In the genomic region with DNA sequence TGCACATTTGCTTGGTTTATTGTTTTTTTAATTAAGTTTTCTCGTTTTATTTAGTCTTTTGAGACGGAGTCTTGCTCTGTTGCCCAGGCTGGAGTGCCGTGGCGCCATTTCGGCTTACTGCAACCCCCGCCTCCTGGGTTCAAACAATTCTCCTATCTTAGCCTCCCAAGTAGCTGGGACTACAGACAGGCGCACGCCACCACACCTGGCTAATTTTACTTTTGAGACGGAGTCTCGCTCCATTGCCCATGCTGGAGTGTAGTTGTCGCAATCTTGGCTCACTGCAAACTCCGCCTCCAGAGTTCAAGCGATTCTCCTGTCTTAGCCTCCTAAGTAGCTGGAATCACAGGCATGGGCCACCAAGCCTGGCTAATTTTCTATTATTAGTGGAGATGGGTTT, we compare ENCODE assay signal across 9 cellular contexts. TPM values are rescaled to one million over a fixed set of nuclear protein-coding genes. Genes with fewer than 3 reads are reported as not detected.
DNase-seq lines count a peak whose midpoint lies in the region; ATAC-seq, FAIRE-seq and TF ChIP-seq lines count a peak whose summit lies in the region.
"Had no signal": no experiment of that assay in that cellular context is flagged by ENCODE, and none has a peak within 500 bp of the region (broad histone marks: within the 10 kb centered on the region; RNA-seq: fewer than 3 reads in every experiment).

No MANE protein-coding gene starts in this region.

- H3K4me2 ChIP-seq in keratinocyte (ENCODE audit: control insufficient read depth, extremely low read depth, insufficient read depth, low read depth, low read length): peak overlapping the region; percentile 98

- TF ChIP-seq CTCF in keratinocyte (optimal IDR thresholded peaks at IDR 0.05 in 1 of 3, IDR thresholded peaks at IDR 0.05 in 1 of 3, conservative IDR thresholded peaks at IDR 0.05 in 1 of 3; ENCODE audit: extremely low read depth in 1 of 3, insufficient read depth in 2 of 3, low read length in 3 of 3): no peak
- no peak for TF ChIP-seq CTCF in omental fat pad (IDR thresholded peaks at IDR 0.05)

- peak overlapping the region; percentile 100 for H3K27ac Mint-ChIP-seq in activated CD4-positive, alpha-beta T cell treated with anti-CD3 and anti-CD28 coated beads for 36 hours
- peak overlapping the region; percentile 100 for H3K27ac Mint-ChIP-seq in activated T-helper 2 cell treated with anti-CD3 and anti-CD28 coated beads, Interferon-gamma antibody, Interleukin-2, Interleukin-4, amounts not matched to agents 10 μg/mL and 5 μg/mL and 100 μg/mL, durations not matched to agents 14 hours and 24 hours and 36 hours

- H3K27ac ChIP-seq in keratinocyte (ENCODE audit: control insufficient read depth, insufficient read depth, low read length) (peak overlapping the region; percentile 94), subcutaneous abdominal adipose tissue (ENCODE audit: low read depth, low read length) (peak overlapping the region; percentile 80)

- H3K4me3 ChIP-seq in keratinocyte (ENCODE audit: control insufficient read depth in 2 of 3, extremely low read depth in 1 of 3, insufficient read depth in 2 of 3, low read depth in 1 of 3, low read length in 3 of 3) (peak overlapping the region; percentile 70 to 92 (median 92)), subcutaneous abdominal adipose tissue (ENCODE audit: low read depth in 1 of 5, low read length in 5 of 5) (peak overlapping the region; percentile 71 to 98 (median 82))

- ATAC-seq in activated CD4-positive, alpha-beta T cell treated with anti-CD3 and anti-CD28 coated beads for 36 hours: no peak
- no peak for ATAC-seq in omental fat pad (ENCODE audit: low FRiP score)

- peaks cover 59% of the 10 kb centered on the region for H4K20me1 ChIP-seq in keratinocyte (ENCODE audit: control insufficient read depth, extremely low read depth, insufficient read depth, low read length)

- H3K4me1 ChIP-seq in keratinocyte (ENCODE audit: control insufficient read depth, extremely low read depth, insufficient read depth, low read length) (peaks cover 29% of the 10 kb centered on the region), subcutaneous abdominal adipose tissue (ENCODE audit: control insufficient read depth in 5 of 5, insufficient read depth in 5 of 5, low read length in 5 of 5) (peaks cover 6 to 59% (median 49%) of the 10 kb centered on the region in 5 donors)

- dilution Hi-C loops in keratinocyte (cut with MboI; ENCODE audit: extremely low pct_ligation_motif_present, low sequenced_read_pairs): no loop called here

- CTCF ChIA-PET in activated CD4-positive, alpha-beta T cell treated with anti-CD3 and anti-CD28 coated beads for 36 hours (lab: Charles Lee): no interaction called here

- peaks cover 62% of the 10 kb centered on the region for H3K79me2 ChIP-seq in keratinocyte (ENCODE audit: control insufficient read depth, insufficient read depth, low read length)

- no peaks in the 10 kb centered on the region for H3K27me3 ChIP-seq in keratinocyte (ENCODE audit: control insufficient read depth, extremely low read depth, insufficient read depth, low read length)
- H3K27me3 ChIP-seq in subcutaneous abdominal adipose tissue (ENCODE audit: control insufficient read depth in 5 of 5, insufficient read depth in 4 of 5, low read length in 5 of 5): no peaks in the 10 kb centered on the region

- H3K36me3 Mint-ChIP-seq in activated CD4-positive, alpha-beta T cell treated with anti-CD3 and anti-CD28 coated beads for 36 hours (ENCODE audit: low read depth): peaks cover 63% of the 10 kb centered on the region
- peaks cover 64% of the 10 kb centered on the region for H3K36me3 Mint-ChIP-seq in activated T-helper 2 cell treated with anti-CD3 and anti-CD28 coated beads, Interferon-gamma antibody, Interleukin-2, Interleukin-4, amounts not matched to agents 10 μg/mL and 5 μg/mL and 100 μg/mL, durations not matched to agents 14 hours and 24 hours and 36 hours (ENCODE audit: low read depth)

- DNase-seq in activated CD4-positive, alpha-beta T cell treated with anti-CD3 and anti-CD28 coated beads for 36 hours: no peak
- no peak for DNase-seq in activated CD4-positive, alpha-beta T cell treated with anti-CD3 and anti-CD28 coated beads for 1 hour
- no peak for DNase-seq in activated T-helper 2 cell treated with anti-CD3 and anti-CD28 coated beads, Interferon-gamma antibody, Interleukin-2, Interleukin-4, amounts not matched to agents 10 μg/mL and 5 μg/mL and 100 μg/mL, durations not matched to agents 14 hours and 24 hours and 36 hours (ENCODE audit: low spot score)
- DNase-seq in keratinocyte (ENCODE audit: low read depth, low spot score) (no peak), NCI-H226 (no peak), omental fat pad (ENCODE audit: low spot score) (no peak), LoVo (ENCODE audit: low spot score) (no peak)
- DNase-seq: AML-193 had no signal

- POLR2A ChIA-PET in activated CD4-positive, alpha-beta T cell treated with anti-CD3 and anti-CD28 coated beads for 36 hours (lab: Charles Lee): interaction anchor here (3.8 kb wide), 1 partner anchor 11 kb away, joined by 75 read pairs; a partner anchor contains a TSS

- intact Hi-C loops in activated CD4-positive, alpha-beta T cell treated with anti-CD3 and anti-CD28 coated beads for 36 hours (cut with DNase I, micrococcal nuclease): loop anchor here (1.0 to 5.0 kb wide), 7 partner anchors 8 to 1055 kb away; a partner anchor contains a TSS
- intact Hi-C loops in activated T-helper 2 cell treated with anti-CD3 and anti-CD28 coated beads, Interferon-gamma antibody, Interleukin-2, Interleukin-4, amounts not matched to agents 10 μg/mL and 5 μg/mL and 100 μg/mL, durations not matched to agents 14 hours and 24 hours and 36 hours (cut with micrococcal nuclease): loop anchor here (2.0 to 10.0 kb wide), 2 partner anchors 43 to 1053 kb away; a partner anchor contains a TSS

- no peak overlapping the region for H2AFZ ChIP-seq in keratinocyte (ENCODE audit: control insufficient read depth, low read length)

- H3K9ac ChIP-seq in keratinocyte (ENCODE audit: control insufficient read depth, extremely low read depth, insufficient read depth, low read length) (peak overlapping the region; percentile 94), subcutaneous abdominal adipose tissue (ENCODE audit: low read length in 5 of 5) (peak overlapping the region; percentile 83 to 97 (median 94))

- H3K36me3 ChIP-seq in keratinocyte (ENCODE audit: control insufficient read depth in 2 of 2, extremely low read depth in 1 of 2, insufficient read depth in 2 of 2, low read length in 2 of 2) (peaks cover 36 to 53% of the 10 kb centered on the region in 2 experiments), subcutaneous abdominal adipose tissue (ENCODE audit: control insufficient read depth in 5 of 5, insufficient read depth in 5 of 5, low read length in 5 of 5) (peaks cover 14 to 51% (median 42%) of the 10 kb centered on the region in 5 donors)

- H3K4me3 Mint-ChIP-seq in activated CD4-positive, alpha-beta T cell treated with anti-CD3 and anti-CD28 coated beads for 36 hours: peak overlapping the region; percentile 97
- peak overlapping the region; percentile 99 for H3K4me3 Mint-ChIP-seq in activated T-helper 2 cell treated with anti-CD3 and anti-CD28 coated beads, Interferon-gamma antibody, Interleukin-2, Interleukin-4, amounts not matched to agents 10 μg/mL and 5 μg/mL and 100 μg/mL, durations not matched to agents 14 hours and 24 hours and 36 hours (ENCODE audit: low read depth)

- H3K4me1 Mint-ChIP-seq in activated CD4-positive, alpha-beta T cell treated with anti-CD3 and anti-CD28 coated beads for 36 hours: peaks cover 55% of the 10 kb centered on the region
- peaks cover 50% of the 10 kb centered on the region for H3K4me1 Mint-ChIP-seq in activated T-helper 2 cell treated with anti-CD3 and anti-CD28 coated beads, Interferon-gamma antibody, Interleukin-2, Interleukin-4, amounts not matched to agents 10 μg/mL and 5 μg/mL and 100 μg/mL, durations not matched to agents 14 hours and 24 hours and 36 hours (ENCODE audit: low read depth)

- H3K9me3 Mint-ChIP-seq in activated CD4-positive, alpha-beta T cell treated with anti-CD3 and anti-CD28 coated beads for 36 hours (ENCODE audit: low read depth): no peaks in the 10 kb centered on the region
- H3K9me3 Mint-ChIP-seq in activated T-helper 2 cell treated with anti-CD3 and anti-CD28 coated beads, Interferon-gamma antibody, Interleukin-2, Interleukin-4, amounts not matched to agents 10 μg/mL and 5 μg/mL and 100 μg/mL, durations not matched to agents 14 hours and 24 hours and 36 hours: no peaks in the 10 kb centered on the region

- H3K9me1 ChIP-seq in keratinocyte (ENCODE audit: control insufficient read depth, extremely low read depth, insufficient read depth, low read length): peaks cover 2% of the 10 kb centered on the region

- H3K27me3 Mint-ChIP-seq in activated CD4-positive, alpha-beta T cell treated with anti-CD3 and anti-CD28 coated beads for 36 hours: no peaks in the 10 kb centered on the region
- H3K27me3 Mint-ChIP-seq in activated T-helper 2 cell treated with anti-CD3 and anti-CD28 coated beads, Interferon-gamma antibody, Interleukin-2, Interleukin-4, amounts not matched to agents 10 μg/mL and 5 μg/mL and 100 μg/mL, durations not matched to agents 14 hours and 24 hours and 36 hours (ENCODE audit: low read depth): no peaks in the 10 kb centered on the region

- H3K9me3 ChIP-seq in keratinocyte (ENCODE audit: control insufficient read depth, low read depth, low read length): no peaks in the 10 kb centered on the region
- no peaks in the 10 kb centered on the region for H3K9me3 ChIP-seq in subcutaneous abdominal adipose tissue (ENCODE audit: control insufficient read depth in 5 of 5, low read length in 5 of 5)

- FAIRE-seq in keratinocyte (lab: Jason Lieb, UNC): no peak

RNA-seq across cellular contexts. Expression of a gene that starts 1.3 kb away (rescaled TPM):
- total RNA-seq in activated CD4-positive, alpha-beta T cell treated with anti-CD3 and anti-CD28 coated beads for 36 hours: 1,000 to 10,000 TPM; 1,400 to 1,725 TPM
- 1,460 and 1,467 TPM in 2 replicates for total RNA-seq in activated T-helper 2 cell treated with anti-CD3 and anti-CD28 coated beads, Interferon-gamma antibody, Interleukin-2, Interleukin-4, amounts not matched to agents 10 μg/mL and 5 μg/mL and 100 μg/mL, durations not matched to agents 14 hours and 24 hours and 36 hours
- polyA plus RNA-seq in keratinocyte: 1,666 to 2,598 TPM (median 1,866 TPM) in 3 replicates
- polyA plus RNA-seq in keratinocyte (2011; ENCODE audit: low read depth): 468 TPM
- 1,169 and 2,467 TPM in 2 replicates for polyA plus RNA-seq in keratinocyte (2011; cell fraction: cytosol; rRNA removed)
- 562 and 695 TPM in 2 replicates for polyA plus RNA-seq in keratinocyte (2011; cell fraction: nucleus; rRNA removed)
- 2,423 and 2,469 TPM in 2 replicates for polyA plus RNA-seq in keratinocyte (2012; ENCODE audit: low replicate concordance)
- polyA minus RNA-seq in keratinocyte: 519 to 770 TPM (median 701 TPM) in 3 replicates
- polyA minus RNA-seq in keratinocyte (2011; cell fraction: cytosol; rRNA and poly(A)+ RNA removed): 1,006 TPM
- 236 and 249 TPM in 2 replicates for polyA minus RNA-seq in keratinocyte (2011; cell fraction: nucleus; rRNA and poly(A)+ RNA removed)
- 1,000 to 10,000 TPM; 1,567 to 2,105 (median 1,838) TPM for total RNA-seq in omental fat pad

RNA-seq across cellular contexts. Expression of a gene that starts 10.9 kb away (rescaled TPM):
- 10 to 100 TPM in 1 of 2 experiments, 1 to 10 TPM in 1; 8.3 to 12.1 TPM for total RNA-seq in activated CD4-positive, alpha-beta T cell treated with anti-CD3 and anti-CD28 coated beads for 36 hours
- 16.8 and 19.0 TPM in 2 replicates for total RNA-seq in activated T-helper 2 cell treated with anti-CD3 and anti-CD28 coated beads, Interferon-gamma antibody, Interleukin-2, Interleukin-4, amounts not matched to agents 10 μg/mL and 5 μg/mL and 100 μg/mL, durations not matched to agents 14 hours and 24 hours and 36 hours
- 36.5 to 49.7 TPM (median 40.5 TPM) in 3 replicates for polyA plus RNA-seq in keratinocyte
- polyA plus RNA-seq in keratinocyte (2011; ENCODE audit: low read depth): 8.1 TPM
- polyA plus RNA-seq in keratinocyte (2011; cell fraction: cytosol; rRNA removed): 30.5 and 56.0 TPM in 2 replicates
- polyA plus RNA-seq in keratinocyte (2011; cell fraction: nucleus; rRNA removed): 22.0 and 30.1 TPM in 2 replicates
- 22.8 and 48.0 TPM in 2 replicates for polyA plus RNA-seq in keratinocyte (2012; ENCODE audit: low replicate concordance)
- polyA minus RNA-seq in keratinocyte: 22.7 to 39.1 TPM (median 33.0 TPM) in 3 replicates
- 60.6 TPM for polyA minus RNA-seq in keratinocyte (2011; cell fraction: cytosol; rRNA and poly(A)+ RNA removed)
- 11.6 and 14.2 TPM in 2 replicates for polyA minus RNA-seq in keratinocyte (2011; cell fraction: nucleus; rRNA and poly(A)+ RNA removed)
- 10 to 100 TPM; 36.1 to 49.3 (median 40.3) TPM for total RNA-seq in omental fat pad

RNA-seq across cellular contexts. Expression of a gene that starts 12.6 kb away (rescaled TPM):
- total RNA-seq in activated CD4-positive, alpha-beta T cell treated with anti-CD3 and anti-CD28 coated beads for 36 hours: 10 to 100 TPM; 74.9 to 96.1 TPM
- total RNA-seq in activated T-helper 2 cell treated with anti-CD3 and anti-CD28 coated beads, Interferon-gamma antibody, Interleukin-2, Interleukin-4, amounts not matched to agents 10 μg/mL and 5 μg/mL and 100 μg/mL, durations not matched to agents 14 hours and 24 hours and 36 hours: 311 and 318 TPM in 2 replicates
- 41.3 to 70.2 TPM (median 62.7 TPM) in 3 replicates for polyA plus RNA-seq in keratinocyte
- polyA plus RNA-seq in keratinocyte (2011; ENCODE audit: low read depth): 6.9 TPM
- 40.0 and 79.8 TPM in 2 replicates for polyA plus RNA-seq in keratinocyte (2011; cell fraction: cytosol; rRNA removed)
- 146 and 213 TPM in 2 replicates for polyA plus RNA-seq in keratinocyte (2011; cell fraction: nucleus; rRNA removed)
- 54.1 and 120 TPM in 2 replicates for polyA plus RNA-seq in keratinocyte (2012; ENCODE audit: low replicate concordance)
- polyA minus RNA-seq in keratinocyte: 41.1 to 132 TPM (median 55.3 TPM) in 3 replicates
- polyA minus RNA-seq in keratinocyte (2011; cell fraction: cytosol; rRNA and poly(A)+ RNA removed): 195 TPM
- polyA minus RNA-seq in keratinocyte (2011; cell fraction: nucleus; rRNA and poly(A)+ RNA removed): 158 and 173 TPM in 2 replicates
- total RNA-seq in omental fat pad: 10 to 100 TPM; 21.0 to 72.4 (median 32.7) TPM

RNA-seq across cellular contexts. Expression of a gene that starts 20.8 kb away (rescaled TPM):
- total RNA-seq in activated CD4-positive, alpha-beta T cell treated with anti-CD3 and anti-CD28 coated beads for 36 hours: not detected
- total RNA-seq in activated T-helper 2 cell treated with anti-CD3 and anti-CD28 coated beads, Interferon-gamma antibody, Interleukin-2, Interleukin-4, amounts not matched to agents 10 μg/mL and 5 μg/mL and 100 μg/mL, durations not matched to agents 14 hours and 24 hours and 36 hours: 0.64 TPM in 1 of 2 replicates, not detected in the other
- polyA plus RNA-seq in keratinocyte: not detected in 3 replicates
- not detected for polyA plus RNA-seq in keratinocyte (2011; ENCODE audit: low read depth)
- polyA plus RNA-seq in keratinocyte (2011; cell fraction: cytosol; rRNA removed): not detected in 2 replicates
- polyA plus RNA-seq in keratinocyte (2011; cell fraction: nucleus; rRNA removed): not detected in 2 replicates
- not detected in 2 replicates for polyA plus RNA-seq in keratinocyte (2012; ENCODE audit: low replicate concordance)
- polyA minus RNA-seq in keratinocyte: not detected in 3 replicates
- polyA minus RNA-seq in keratinocyte (2011; cell fraction: cytosol; rRNA and poly(A)+ RNA removed): not detected
- not detected in 2 replicates for polyA minus RNA-seq in keratinocyte (2011; cell fraction: nucleus; rRNA and poly(A)+ RNA removed)
- total RNA-seq in omental fat pad: 100 to 1,000 TPM in 1 of 4 donors, 10 to 100 TPM in 3; 11.7 to 135 (median 71.5) TPM

RNA-seq across cellular contexts. Expression of a gene that starts 29.0 kb away (rescaled TPM):
- total RNA-seq in activated CD4-positive, alpha-beta T cell treated with anti-CD3 and anti-CD28 coated beads for 36 hours: under 1 TPM; 0.39 to 0.55 TPM
- total RNA-seq in activated T-helper 2 cell treated with anti-CD3 and anti-CD28 coated beads, Interferon-gamma antibody, Interleukin-2, Interleukin-4, amounts not matched to agents 10 μg/mL and 5 μg/mL and 100 μg/mL, durations not matched to agents 14 hours and 24 hours and 36 hours: 0.16 and 0.37 TPM in 2 replicates
- polyA plus RNA-seq in keratinocyte: 1.5 to 2.2 TPM (median 1.8 TPM) in 3 replicates
- polyA plus RNA-seq in keratinocyte (2011; ENCODE audit: low read depth): 2.8 TPM
- 1.0 and 2.2 TPM in 2 replicates for polyA plus RNA-seq in keratinocyte (2011; cell fraction: cytosol; rRNA removed)
- polyA plus RNA-seq in keratinocyte (2011; cell fraction: nucleus; rRNA removed): 10.2 and 10.8 TPM in 2 replicates
- polyA plus RNA-seq in keratinocyte (2012; ENCODE audit: low replicate concordance): 4.5 and 6.4 TPM in 2 replicates
- 1.7 to 3.1 TPM (median 2.9 TPM) in 3 replicates for polyA minus RNA-seq in keratinocyte
- polyA minus RNA-seq in keratinocyte (2011; cell fraction: cytosol; rRNA and poly(A)+ RNA removed): 2.3 TPM
- polyA minus RNA-seq in keratinocyte (2011; cell fraction: nucleus; rRNA and poly(A)+ RNA removed): 2.1 and 2.6 TPM in 2 replicates
- total RNA-seq in omental fat pad: 1 to 10 TPM in 3 of 4 donors, not detected in 1; 1.2 to 4.1 (median 1.6) TPM
